ENCODE assay signal across 31 cellular contexts in genomic region chr18:73199151-73199550, GRCh38.
DNase-seq lines count a peak whose midpoint lies in the region; ATAC-seq and TF ChIP-seq lines count a peak whose summit lies in the region.
"Had no signal": no experiment of that assay in that cellular context is flagged by ENCODE, and none has a peak within 500 bp of the region (broad histone marks: within the 10 kb centered on the region; RNA-seq: fewer than 3 reads in every experiment).

No MANE protein-coding gene starts in this region.

- no peak for TF ChIP-seq CTCF in astrocyte of the spinal cord (IDR thresholded peaks at IDR 0.05; ENCODE audit: low read depth, low read length)
- no peak for TF ChIP-seq CTCF in coronary artery (IDR thresholded peaks at IDR 0.05)
- no peak for TF ChIP-seq CTCF in lower leg skin (IDR thresholded peaks at IDR 0.05)

- DNase-seq in EL: peak; percentile 15
- DNase-seq in astrocyte of the spinal cord (ENCODE audit: low read depth, low spot score): peak; percentile 13
- DNase-seq in fibroblast of peridontal ligament (ENCODE audit: extremely low read depth): peak; percentile 34
- DNase-seq in coronary artery (ENCODE audit: low spot score): no peak
- DNase-seq in stimulated activated naive CD4-positive, alpha-beta T cell treated with Interleukin-2 at 50 U/mL for 16 hours (lab: John Stamatoyannopoulos, UW): no peak
- no peak for DNase-seq in lower leg skin (ENCODE audit: low spot score in 2 of 2)
- DNase-seq: activated CD4-positive, CD25-positive, alpha-beta regulatory T cell; activated gamma-delta T cell treated with Interleukin-2 at 50 U/mL for 16 hours; activated T-cell treated with anti-CD3 and anti-CD28 coated beads, Interleukin-2, amount 50 U/mL, for 4 hours; AML-193; CD4-positive, alpha-beta T cell; DND-41; GOT3; heart right ventricle; Karpas-422; lower lobe of right lung; MV-4-11; naive thymus-derived CD8-positive, alpha-beta T cell; NCI-H1436; NCI-H2081 treated with DMSO at 0.1 percent for 48 hours; NCI-H345; NCI-H69; nucleus accumbens; right lobe of liver; SHP77; stimulated activated CD4-positive, alpha-beta T cell treated with anti-CD3 and anti-CD28 coated beads, Interleukin-4, amount 100 ng/mL, for 24 hours; substantia nigra; T-helper 17 cell had no signal

- H3K27ac ChIP-seq in coronary artery: no peak overlapping the region
- H3K27ac ChIP-seq: heart right ventricle, HL-60, lower lobe of right lung, prostate gland, right lobe of liver had no signal

- no peak for TF ChIP-seq POLR2A in lower leg skin (IDR thresholded peaks at IDR 0.05)

- 37 to 53% methylated on average over 1 of the region's 1 CpG for WGBS in lower leg skin, 2 donors

- in situ Hi-C loops in astrocyte of the spinal cord (cut with HindIII; ENCODE audit: low sequenced_read_pairs): no loop called here

- H3K4me3 ChIP-seq in astrocyte of the spinal cord (ENCODE audit: low read depth, low read length): no peak overlapping the region
- H3K4me3 ChIP-seq in coronary artery: no peak overlapping the region
- H3K4me3 ChIP-seq in lower leg skin (ENCODE audit: low read depth, poor library complexity, severe bottlenecking): no peak overlapping the region
- H3K4me3 ChIP-seq: heart right ventricle, lower lobe of right lung, prostate gland, right lobe of liver had no signal

- intact Hi-C loops in lower leg skin (cut with DNase I; ENCODE audit: low total_unique reads): loop anchor here (10.0 kb wide), 1 partner anchor 64 kb away; no protein-coding TSS in a partner anchor

- no peak for ATAC-seq in GM18498 (IDR thresholded peaks at IDR 0.05; ENCODE audit: unreplicated experiment)
- ATAC-seq: activated T-cell treated with anti-CD3 and anti-CD28 coated beads, Interleukin-2, amount 50 U/mL, for 4 hours; heart right ventricle; lower lobe of right lung; naive thymus-derived CD8-positive, alpha-beta T cell; right lobe of liver; T-helper 17 cell had no signal

Comparison
In these comparisons a context has a peak if more than half of its experiments do, and no peak if none do; other contexts are left out.
1. DNase-seq: peak in EL (single experiment), astrocyte of the spinal cord (single experiment) and fibroblast of peridontal ligament (single experiment); none in coronary artery (single experiment), stimulated activated naive CD4-positive, alpha-beta T cell treated with Interleukin-2 at 50 U/mL for 16 hours (single experiment) and lower leg skin (0 of 2).